ENCODE assay signal across 2 cellular contexts in genomic region chr3:14144423-14145075, GRCh38.
A peak's percentile ranks its signal among the peaks of the same experiment; 100 is the strongest.
TF ChIP-seq lines count a peak whose summit lies in the region.

No MANE protein-coding gene starts in this region.

TF ChIP-seq in HEK293, 187 proteins besides CTCF, POLR2A, EP300 and RAD21 (continued from another document and continues in another):
- TF ChIP-seq, protein P1, sequence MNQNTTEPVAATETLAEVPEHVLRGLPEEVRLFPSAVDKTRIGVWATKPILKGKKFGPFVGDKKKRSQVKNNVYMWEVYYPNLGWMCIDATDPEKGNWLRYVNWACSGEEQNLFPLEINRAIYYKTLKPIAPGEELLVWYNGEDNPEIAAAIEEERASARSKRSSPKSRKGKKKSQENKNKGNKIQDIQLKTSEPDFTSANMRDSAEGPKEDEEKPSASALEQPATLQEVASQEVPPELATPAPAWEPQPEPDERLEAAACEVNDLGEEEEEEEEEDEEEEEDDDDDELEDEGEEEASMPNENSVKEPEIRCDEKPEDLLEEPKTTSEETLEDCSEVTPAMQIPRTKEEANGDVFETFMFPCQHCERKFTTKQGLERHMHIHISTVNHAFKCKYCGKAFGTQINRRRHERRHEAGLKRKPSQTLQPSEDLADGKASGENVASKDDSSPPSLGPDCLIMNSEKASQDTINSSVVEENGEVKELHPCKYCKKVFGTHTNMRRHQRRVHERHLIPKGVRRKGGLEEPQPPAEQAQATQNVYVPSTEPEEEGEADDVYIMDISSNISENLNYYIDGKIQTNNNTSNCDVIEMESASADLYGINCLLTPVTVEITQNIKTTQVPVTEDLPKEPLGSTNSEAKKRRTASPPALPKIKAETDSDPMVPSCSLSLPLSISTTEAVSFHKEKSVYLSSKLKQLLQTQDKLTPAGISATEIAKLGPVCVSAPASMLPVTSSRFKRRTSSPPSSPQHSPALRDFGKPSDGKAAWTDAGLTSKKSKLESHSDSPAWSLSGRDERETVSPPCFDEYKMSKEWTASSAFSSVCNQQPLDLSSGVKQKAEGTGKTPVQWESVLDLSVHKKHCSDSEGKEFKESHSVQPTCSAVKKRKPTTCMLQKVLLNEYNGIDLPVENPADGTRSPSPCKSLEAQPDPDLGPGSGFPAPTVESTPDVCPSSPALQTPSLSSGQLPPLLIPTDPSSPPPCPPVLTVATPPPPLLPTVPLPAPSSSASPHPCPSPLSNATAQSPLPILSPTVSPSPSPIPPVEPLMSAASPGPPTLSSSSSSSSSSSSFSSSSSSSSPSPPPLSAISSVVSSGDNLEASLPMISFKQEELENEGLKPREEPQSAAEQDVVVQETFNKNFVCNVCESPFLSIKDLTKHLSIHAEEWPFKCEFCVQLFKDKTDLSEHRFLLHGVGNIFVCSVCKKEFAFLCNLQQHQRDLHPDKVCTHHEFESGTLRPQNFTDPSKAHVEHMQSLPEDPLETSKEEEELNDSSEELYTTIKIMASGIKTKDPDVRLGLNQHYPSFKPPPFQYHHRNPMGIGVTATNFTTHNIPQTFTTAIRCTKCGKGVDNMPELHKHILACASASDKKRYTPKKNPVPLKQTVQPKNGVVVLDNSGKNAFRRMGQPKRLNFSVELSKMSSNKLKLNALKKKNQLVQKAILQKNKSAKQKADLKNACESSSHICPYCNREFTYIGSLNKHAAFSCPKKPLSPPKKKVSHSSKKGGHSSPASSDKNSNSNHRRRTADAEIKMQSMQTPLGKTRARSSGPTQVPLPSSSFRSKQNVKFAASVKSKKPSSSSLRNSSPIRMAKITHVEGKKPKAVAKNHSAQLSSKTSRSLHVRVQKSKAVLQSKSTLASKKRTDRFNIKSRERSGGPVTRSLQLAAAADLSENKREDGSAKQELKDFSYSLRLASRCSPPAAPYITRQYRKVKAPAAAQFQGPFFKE (tag by site-specific recombination; IDR thresholded peaks at IDR 0.05; ENCODE audit: borderline replicate concordance): no peak
- TF ChIP-seq, protein P2, sequence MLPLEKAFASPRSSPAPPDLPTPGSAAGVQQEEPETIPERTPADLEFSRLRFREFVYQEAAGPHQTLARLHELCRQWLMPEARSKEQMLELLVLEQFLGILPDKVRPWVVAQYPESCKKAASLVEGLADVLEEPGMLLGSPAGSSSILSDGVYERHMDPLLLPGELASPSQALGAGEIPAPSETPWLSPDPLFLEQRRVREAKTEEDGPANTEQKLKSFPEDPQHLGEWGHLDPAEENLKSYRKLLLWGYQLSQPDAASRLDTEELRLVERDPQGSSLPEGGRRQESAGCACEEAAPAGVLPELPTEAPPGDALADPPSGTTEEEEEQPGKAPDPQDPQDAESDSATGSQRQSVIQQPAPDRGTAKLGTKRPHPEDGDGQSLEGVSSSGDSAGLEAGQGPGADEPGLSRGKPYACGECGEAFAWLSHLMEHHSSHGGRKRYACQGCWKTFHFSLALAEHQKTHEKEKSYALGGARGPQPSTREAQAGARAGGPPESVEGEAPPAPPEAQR (tag by site-specific recombination; IDR thresholded peaks at IDR 0.05): no peak
- TF ChIP-seq ZNF610 (tag by site-specific recombination; IDR thresholded peaks at IDR 0.05; ENCODE audit: borderline replicate concordance) (no peak), ZNF19 (tag by site-specific recombination; IDR thresholded peaks at IDR 0.05; ENCODE audit: low read depth) (no peak), ZNF350 (tag by site-specific recombination; IDR thresholded peaks at IDR 0.05) (no peak), ZNF10 (tag by site-specific recombination; IDR thresholded peaks at IDR 0.05) (no peak), ZNF514 (tag by site-specific recombination; IDR thresholded peaks at IDR 0.05) (no peak), ZNF280D (tag by site-specific recombination; IDR thresholded peaks at IDR 0.05) (no peak), ZFP37 (tag by site-specific recombination; IDR thresholded peaks at IDR 0.05) (no peak), RBAK (tag by site-specific recombination; IDR thresholded peaks at IDR 0.05) (no peak)
- TF ChIP-seq, protein P3, sequence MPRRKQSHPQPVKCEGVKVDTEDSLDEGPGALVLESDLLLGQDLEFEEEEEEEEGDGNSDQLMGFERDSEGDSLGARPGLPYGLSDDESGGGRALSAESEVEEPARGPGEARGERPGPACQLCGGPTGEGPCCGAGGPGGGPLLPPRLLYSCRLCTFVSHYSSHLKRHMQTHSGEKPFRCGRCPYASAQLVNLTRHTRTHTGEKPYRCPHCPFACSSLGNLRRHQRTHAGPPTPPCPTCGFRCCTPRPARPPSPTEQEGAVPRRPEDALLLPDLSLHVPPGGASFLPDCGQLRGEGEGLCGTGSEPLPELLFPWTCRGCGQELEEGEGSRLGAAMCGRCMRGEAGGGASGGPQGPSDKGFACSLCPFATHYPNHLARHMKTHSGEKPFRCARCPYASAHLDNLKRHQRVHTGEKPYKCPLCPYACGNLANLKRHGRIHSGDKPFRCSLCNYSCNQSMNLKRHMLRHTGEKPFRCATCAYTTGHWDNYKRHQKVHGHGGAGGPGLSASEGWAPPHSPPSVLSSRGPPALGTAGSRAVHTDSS (tag by site-specific recombination; IDR thresholded peaks at IDR 0.05): no peak

TF ChIP-seq in K562, 482 proteins besides CTCF, POLR2A, EP300 and RAD21 (continued from another document and continues in another):
- TF ChIP-seq RREB1 (CRISPR knock-in tag; IDR thresholded peaks at IDR 0.05): no peak
- no peak for TF ChIP-seq TAF7 (tag; IDR thresholded peaks at IDR 0.05)
- no peak for TF ChIP-seq ARNT (IDR thresholded peaks at IDR 0.05)
- TF ChIP-seq, protein P4, sequence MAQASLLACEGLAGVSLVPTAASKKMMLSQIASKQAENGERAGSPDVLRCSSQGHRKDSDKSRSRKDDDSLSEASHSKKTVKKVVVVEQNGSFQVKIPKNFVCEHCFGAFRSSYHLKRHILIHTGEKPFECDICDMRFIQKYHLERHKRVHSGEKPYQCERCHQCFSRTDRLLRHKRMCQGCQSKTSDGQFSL (CRISPR knock-in tag; IDR thresholded peaks at IDR 0.05): no peak
- TF ChIP-seq, protein P4 (tag; IDR thresholded peaks at IDR 0.05): no peak
- no peak for TF ChIP-seq NFRKB (IDR thresholded peaks at IDR 0.05; ENCODE audit: low read depth)
- no peak for TF ChIP-seq POLR2G (IDR thresholded peaks at IDR 0.05; ENCODE audit: low read depth, low read length)
- no peak for TF ChIP-seq TBL1XR1 (IDR thresholded peaks at IDR 0.05; ENCODE audit: low read length in 2 of 2)
- TF ChIP-seq ZNF57 (CRISPR knock-in tag; IDR thresholded peaks at IDR 0.05): no peak
- no peak for TF ChIP-seq HDAC8 (tag; IDR thresholded peaks at IDR 0.05)
- TF ChIP-seq BCL6 (CRISPR knock-in tag; IDR thresholded peaks at IDR 0.05): no peak
- no peak for TF ChIP-seq FOXO4 (CRISPR knock-in tag; IDR thresholded peaks at IDR 0.05)
- no peak for TF ChIP-seq SIX5 (IDR thresholded peaks at IDR 0.05; ENCODE audit: borderline replicate concordance in 1 of 2, insufficient read depth in 1 of 2, low read depth in 1 of 2, low read length in 2 of 2)
- TF ChIP-seq MXI1 (IDR thresholded peaks at IDR 0.05; ENCODE audit: low read depth, low read length): peak; percentile 86; the same call in 1 of the 2 replicates
- TF ChIP-seq E2F5 (CRISPR knock-in tag; IDR thresholded peaks at IDR 0.05): no peak
- TF ChIP-seq DNMT1 (IDR thresholded peaks at IDR 0.05): no peak
- TF ChIP-seq, protein P5, sequence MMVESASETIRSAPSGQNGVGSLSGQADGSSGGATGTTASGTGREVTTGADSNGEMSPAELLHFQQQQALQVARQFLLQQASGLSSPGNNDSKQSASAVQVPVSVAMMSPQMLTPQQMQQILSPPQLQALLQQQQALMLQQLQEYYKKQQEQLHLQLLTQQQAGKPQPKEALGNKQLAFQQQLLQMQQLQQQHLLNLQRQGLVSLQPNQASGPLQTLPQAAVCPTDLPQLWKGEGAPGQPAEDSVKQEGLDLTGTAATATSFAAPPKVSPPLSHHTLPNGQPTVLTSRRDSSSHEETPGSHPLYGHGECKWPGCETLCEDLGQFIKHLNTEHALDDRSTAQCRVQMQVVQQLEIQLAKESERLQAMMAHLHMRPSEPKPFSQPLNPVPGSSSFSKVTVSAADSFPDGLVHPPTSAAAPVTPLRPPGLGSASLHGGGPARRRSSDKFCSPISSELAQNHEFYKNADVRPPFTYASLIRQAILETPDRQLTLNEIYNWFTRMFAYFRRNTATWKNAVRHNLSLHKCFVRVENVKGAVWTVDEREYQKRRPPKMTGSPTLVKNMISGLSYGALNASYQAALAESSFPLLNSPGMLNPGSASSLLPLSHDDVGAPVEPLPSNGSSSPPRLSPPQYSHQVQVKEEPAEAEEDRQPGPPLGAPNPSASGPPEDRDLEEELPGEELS (CRISPR knock-in tag; IDR thresholded peaks at IDR 0.05; ENCODE audit: borderline replicate concordance): no peak
- TF ChIP-seq TBP (optimal IDR thresholded peaks at IDR 0.05; ENCODE audit: low read depth, low read length): no peak
- no peak for TF ChIP-seq XRCC5 (IDR thresholded peaks at IDR 0.05; ENCODE audit: low read depth, low read length)
- no peak for TF ChIP-seq ERF (CRISPR knock-in tag; IDR thresholded peaks at IDR 0.05)
- TF ChIP-seq PBX2 (CRISPR knock-in tag; IDR thresholded peaks at IDR 0.05; ENCODE audit: low read depth): no peak
- TF ChIP-seq PBX2 (tag; conservative IDR thresholded peaks at IDR 0.05; ENCODE audit: low read depth): peak; percentile 56
